1 cellular context compared by ENCODE assay signal in genomic region chr12:98644433-98644711, GRCh38.
TF ChIP-seq lines count a peak whose summit lies in the region.

No MANE protein-coding gene starts in this region.

TF ChIP-seq in WTC11, 78 proteins besides CTCF, POLR2A, EP300 and RAD21 (continued from another document):
- TF ChIP-seq ARID4B (CRISPR knock-in tag; IDR thresholded peaks at IDR 0.05; ENCODE audit: borderline replicate concordance) (peak; percentile 75; the same call in 1 of the 2 replicates), ZNF423 (CRISPR knock-in tag; IDR thresholded peaks at IDR 0.05) (peak; percentile 62), PRRX2 (CRISPR knock-in tag; IDR thresholded peaks at IDR 0.05) (no peak), ETV6 (CRISPR knock-in tag; IDR thresholded peaks at IDR 0.05) (0 out of 2 replicates have a peak, but pooled peaks have one; percentile 83), FOXP4 (CRISPR knock-in tag; IDR thresholded peaks at IDR 0.05) (0 out of 2 replicates have a peak, but pooled peaks have one; percentile 23)
